In genomic region chr1:152013664-152014237, GRCh38 we compare ENCODE assay signal across 9 cellular contexts. TPM values are rescaled to one million over a fixed set of nuclear protein-coding genes. Genes with fewer than 3 reads are reported as not detected.
A peak's percentile ranks its signal among the peaks of the same experiment; 100 is the strongest.
DNase-seq lines count a peak whose midpoint lies in the region; ATAC-seq and TF ChIP-seq lines count a peak whose summit lies in the region.
"Had no signal": no experiment of that assay in that cellular context is flagged by ENCODE, and none has a peak within 500 bp of the region (broad histone marks: within the 10 kb centered on the region; RNA-seq: fewer than 3 reads in every experiment).

No MANE protein-coding gene starts in this region.

- H3K9me2 ChIP-seq in PC-3 (replicated peaks; ENCODE audit: low read length): no peaks in the 10 kb centered on the region

- no peaks in the 10 kb centered on the region for H3F3A ChIP-seq in PC-3 (ENCODE audit: low read length, unreplicated experiment)

- no peak overlapping the region for H2AFZ ChIP-seq in PC-3 (ENCODE audit: low read length)

- ATAC-seq in PC-3: peak; percentile 59
- no peak for ATAC-seq in HG02840 (IDR thresholded peaks at IDR 0.05; ENCODE audit: low FRiP score, unreplicated experiment)
- ATAC-seq in GM19351 (IDR thresholded peaks at IDR 0.05; ENCODE audit: unreplicated experiment): no peak

- in situ Hi-C loops in ACHN (cut with HindIII; ENCODE audit: low pct_ligation_motif_present, low pct_unique_long_range_greater_than_20kb, low sequenced_read_pairs): loop anchor here (25.0 kb wide), 1 partner anchor 101 kb away; the partner anchor contains the start of gene THEM4

- peaks cover 9% of the 10 kb centered on the region for H3K27me3 Mint-ChIP-seq in nephron (ENCODE audit: low read depth)

- no peaks in the 10 kb centered on the region for H3K36me3 Mint-ChIP-seq in nephron (ENCODE audit: low read depth)
- H3K36me3 Mint-ChIP-seq: activated naive CD4-positive, alpha-beta T cell treated with anti-CD3 and anti-CD28 coated beads, Interleukin-2, amount 50 U/mL, for 24 hours had no signal

- H3K79me2 ChIP-seq in PC-3 (ENCODE audit: low read length): no peaks in the 10 kb centered on the region

- TF ChIP-seq CTCF in GM12864 (IDR thresholded peaks at IDR 0.05; ENCODE audit: low read depth, low read length, missing control alignments): peak; percentile 85
- TF ChIP-seq CTCF in PC-3 (conservative IDR thresholded peaks at IDR 0.05; ENCODE audit: low read depth, low read length): peak; percentile 93
- peak; percentile 82 for TF ChIP-seq CTCF in cardiac fibroblast (IDR thresholded peaks at IDR 0.05; ENCODE audit: low read depth, low read length)
- TF ChIP-seq CTCF in nephron (IDR thresholded peaks at IDR 0.05; ENCODE audit: unreplicated experiment in 3 of 3): peak; percentile 19 to 42 (median 32)

- H3K4me2 ChIP-seq in PC-3 (ENCODE audit: low read length): no peak overlapping the region

- POLR2A ChIA-PET in PC-3 (lab: Charles Lee; ENCODE audit: unreplicated experiment): no interaction called here

- H3K36me3 ChIP-seq in PC-3 (ENCODE audit: low read depth, low read length): no peaks in the 10 kb centered on the region
- H3K36me3 ChIP-seq in effector memory CD4-positive, alpha-beta T cell (ENCODE audit: control insufficient read depth, insufficient read depth, low read length): no peaks in the 10 kb centered on the region

- peak; percentile 61 for DNase-seq in ACHN
- no peak for DNase-seq in GM12864 (ENCODE audit: low read depth)
- DNase-seq in PC-3: peak; percentile 76
- DNase-seq in cardiac fibroblast (ENCODE audit: low read depth in 2 of 2): peak; percentile 62 to 69
- no peak for DNase-seq in effector memory CD4-positive, alpha-beta T cell

- peaks cover 11% of the 10 kb centered on the region for H3K4me1 Mint-ChIP-seq in nephron

- H3K9ac ChIP-seq in PC-3 (ENCODE audit: low read length): no peak overlapping the region

- H3K4me3 Mint-ChIP-seq in nephron: no peak overlapping the region
- H3K4me3 Mint-ChIP-seq: activated naive CD4-positive, alpha-beta T cell treated with anti-CD3 and anti-CD28 coated beads, Interleukin-2, amount 50 U/mL, for 24 hours had no signal

- no peak overlapping the region for H3K4me3 ChIP-seq in GM12864 (ENCODE audit: low read depth, low read length)
- H3K4me3 ChIP-seq in PC-3 (ENCODE audit: low read length): no peak overlapping the region
- no peak overlapping the region for H3K4me3 ChIP-seq in cardiac fibroblast (replicated peaks in 1 of 2; ENCODE audit: low read depth in 2 of 2, low read length in 2 of 2)
- H3K4me3 ChIP-seq in effector memory CD4-positive, alpha-beta T cell (ENCODE audit: insufficient read depth, low read depth, low read length, poor library complexity, severe bottlenecking): no peak overlapping the region

- H3K9me3 Mint-ChIP-seq in nephron: no peaks in the 10 kb centered on the region
- H3K9me3 Mint-ChIP-seq: activated naive CD4-positive, alpha-beta T cell treated with anti-CD3 and anti-CD28 coated beads, Interleukin-2, amount 50 U/mL, for 24 hours had no signal

- no peaks in the 10 kb centered on the region for H3K9me3 ChIP-seq in PC-3 (ENCODE audit: low read length)
- H3K9me3 ChIP-seq in effector memory CD4-positive, alpha-beta T cell (ENCODE audit: control insufficient read depth, low read length): no peaks in the 10 kb centered on the region

- BruUV-seq in PC-3 (replicated peaks; lab: Mats Ljungman, UMichigan): no TSS peak

- H3K27ac Mint-ChIP-seq in nephron: no peak overlapping the region

- intact Hi-C loops in PC-3 (cut with micrococcal nuclease): no loop called here

- peaks cover 10% of the 10 kb centered on the region for H3K4me1 ChIP-seq in PC-3 (ENCODE audit: insufficient read depth, low read length)
- no peaks in the 10 kb centered on the region for H3K4me1 ChIP-seq in effector memory CD4-positive, alpha-beta T cell (ENCODE audit: control insufficient read depth, insufficient read depth, low read length, poor library complexity, severe bottlenecking)

- no peak overlapping the region for H3K27ac ChIP-seq in PC-3 (ENCODE audit: low read length)
- no peak overlapping the region for H3K27ac ChIP-seq in effector memory CD4-positive, alpha-beta T cell (ENCODE audit: insufficient read depth, low read length, poor library complexity, severe bottlenecking)

- no peaks in the 10 kb centered on the region for H4K20me1 ChIP-seq in PC-3 (ENCODE audit: low read length)

- no peaks in the 10 kb centered on the region for H3K27me3 ChIP-seq in PC-3 (ENCODE audit: low read length)
- no peaks in the 10 kb centered on the region for H3K27me3 ChIP-seq in effector memory CD4-positive, alpha-beta T cell (replicated peaks; ENCODE audit: control insufficient read depth, insufficient read depth, low read length, poor library complexity, severe bottlenecking)

- CTCF ChIA-PET in PC-3 (lab: Charles Lee): interaction anchor here (0.5 to 1.1 kb wide), 5 partner anchors 10 to 78 kb away, joined by 3 to 6 read pairs (median 4); partner anchors contain the start of gene S100A11

RNA-seq across cellular contexts. Expression of gene S100A10, which starts 20.1 kb away (rescaled TPM):
- total RNA-seq in PC-3 (2014; rRNA removed): 349 and 400 TPM in 2 replicates

RNA-seq across cellular contexts. Expression of gene S100A11, which starts 23.1 kb away (rescaled TPM):
- total RNA-seq in PC-3 (2014; rRNA removed): 443 and 541 TPM in 2 replicates

Comparison
In these comparisons a context has a peak if more than half of its experiments do, and no peak if none do; other contexts are left out.
1. DNase-seq: peak in ACHN (single experiment), PC-3 (single experiment) and cardiac fibroblast (2 of 2); none in GM12864 (single experiment) and effector memory CD4-positive, alpha-beta T cell (0 of 3).
2. CTCF ChIP-seq: peak in every context shown above with its lines; median percentile 93 in PC-3; 85 in GM12864; 82 in cardiac fibroblast; 32 in nephron.